Comparison of ENCODE assay signal across 1 cellular context in genomic region chr2:70784320-70784719, GRCh38.
TF ChIP-seq lines count a peak whose summit lies in the region.

No MANE protein-coding gene starts in this region.

TF ChIP-seq in K562, 482 proteins besides CTCF, POLR2A, EP300 and RAD21 (continued from another document):
- TF ChIP-seq ZNF655 (CRISPR knock-in tag; IDR thresholded peaks at IDR 0.05) = no peak
- no peak for TF ChIP-seq MXD1 (CRISPR knock-in tag; IDR thresholded peaks at IDR 0.05; ENCODE audit: borderline replicate concordance, poor library complexity, severe bottlenecking)
- no peak for TF ChIP-seq MTA1 (IDR thresholded peaks at IDR 0.05; ENCODE audit: borderline replicate concordance)
- TF ChIP-seq PTTG1 (tag; IDR thresholded peaks at IDR 0.05; ENCODE audit: low read depth) = no peak
- TF ChIP-seq POLR2H (tag; IDR thresholded peaks at IDR 0.05; ENCODE audit: low read depth) = no peak
- TF ChIP-seq ILK (tag; IDR thresholded peaks at IDR 0.05; ENCODE audit: borderline replicate concordance, low read depth) = no peak
- peak; percentile 83 for TF ChIP-seq ADNP (tag; IDR thresholded peaks at IDR 0.05)
- TF ChIP-seq ZNF76 (CRISPR knock-in tag; IDR thresholded peaks at IDR 0.05; ENCODE audit: borderline replicate concordance) = no peak
- no peak for TF ChIP-seq KAT7 (CRISPR knock-in tag; IDR thresholded peaks at IDR 0.05; ENCODE audit: borderline replicate concordance)
- no peak for TF ChIP-seq ZNF282 (CRISPR knock-in tag; IDR thresholded peaks at IDR 0.05)
- no peak for TF ChIP-seq XRCC4 (IDR thresholded peaks at IDR 0.05; ENCODE audit: extremely low read depth, insufficient read depth, insufficient read length)
- no peak for TF ChIP-seq ZFP36 (IDR thresholded peaks at IDR 0.05; ENCODE audit: low read depth, low read length, partially characterized antibody)
- no peak for TF ChIP-seq NKRF (IDR thresholded peaks at IDR 0.05; ENCODE audit: borderline replicate concordance)
- TF ChIP-seq HMGN3 (IDR thresholded peaks at IDR 0.05; ENCODE audit: borderline replicate concordance, extremely low read depth, insufficient read length, low read depth, low read length) = no peak
- no peak for TF ChIP-seq TRIM25 (IDR thresholded peaks at IDR 0.05; ENCODE audit: borderline replicate concordance)
- no peak for TF ChIP-seq TARDBP (IDR thresholded peaks at IDR 0.05)
- TF ChIP-seq SMARCA5 (IDR thresholded peaks at IDR 0.05) = peak; percentile 92
- no peak for TF ChIP-seq STAT5B (CRISPR knock-in tag; IDR thresholded peaks at IDR 0.05)
- peak; percentile 97 for TF ChIP-seq RBM25 (IDR thresholded peaks at IDR 0.05; ENCODE audit: low read depth, low read length, severe bottlenecking)
- TF ChIP-seq CUX1 (CRISPR knock-in tag; IDR thresholded peaks at IDR 0.05) = no peak
- TF ChIP-seq CHAMP1 (IDR thresholded peaks at IDR 0.05) = no peak
TF ChIP-seq in K562: peak in this region for 10.
